ENCODE assay signal across 8 cellular contexts in genomic region chr2:61470122-61470951, GRCh38. TPM values are rescaled to one million over a fixed set of nuclear protein-coding genes. Genes with fewer than 3 reads are reported as not detected.
DNase-seq lines count a peak whose midpoint lies in the region; ATAC-seq and TF ChIP-seq lines count a peak whose summit lies in the region.

No MANE protein-coding gene starts in this region.

- H3K27me3 Mint-ChIP-seq in type B pancreatic cell, result no peaks in the 10 kb centered on the region

- peak overlapping the region; percentile 80 to 99 (median 92) for H3K4me3 ChIP-seq in heart right ventricle

- H3K4me1 Mint-ChIP-seq in type B pancreatic cell (ENCODE audit: unreplicated experiment), result peaks cover 15% of the 10 kb centered on the region

- no peaks in the 10 kb centered on the region for H3K9me3 ChIP-seq in heart right ventricle

- peak overlapping the region; percentile 94 for H3K4me3 Mint-ChIP-seq in type B pancreatic cell

- H3K27me3 ChIP-seq in heart right ventricle, result no peaks in the 10 kb centered on the region

- intact Hi-C loops in heart right ventricle (cut with DNase I), result loop anchor here in 8 of 10 donors (5.0 to 10.0 kb wide), 7 partner anchors 43 to 296 kb away; partner anchors contain the start of gene XPO1 (in 5 of the 8)
- intact Hi-C loops in posterior vena cava (cut with DNase I), result loop anchor here in 1 of 2 donors (10.0 kb wide), 1 partner anchor 286 kb away; no protein-coding TSS in a partner anchor

- peaks cover 7% of the 10 kb centered on the region for H3K36me3 Mint-ChIP-seq in type B pancreatic cell

- H3K4me1 ChIP-seq in heart right ventricle, result peaks cover 0 to 49% (median 35%) of the 10 kb centered on the region in 9 donors

- ATAC-seq in GM21737 (IDR thresholded peaks at IDR 0.05; ENCODE audit: unreplicated experiment) (peak; percentile 29), heart right ventricle (peak; percentile 69 to 86 (median 75))

- H3K36me3 ChIP-seq in heart right ventricle, result peaks cover 0 to 28% (median 0%) of the 10 kb centered on the region in 9 donors

- TF ChIP-seq CTCF in heart right ventricle (IDR thresholded peaks at IDR 0.05) (no peak), type B pancreatic cell (conservative IDR thresholded peaks at IDR 0.05) (no peak)

- peak overlapping the region; percentile 95 for H3K27ac Mint-ChIP-seq in type B pancreatic cell

- no peaks in the 10 kb centered on the region for H3K9me3 Mint-ChIP-seq in type B pancreatic cell

- 1 to 2% methylated on average over 41 to 88 of the region's 94 CpGs for WGBS in heart right ventricle, 2 donors

- H3K27ac ChIP-seq in heart right ventricle, result peak overlapping the region; percentile 96 to 100 (median 99)

- DNase-seq in DMS53 treated with DMSO at 0.1 percent for 48 hours (lab: John Stamatoyannopoulos, UW; ENCODE audit: unreplicated experiment) (peak; percentile 37), LoVo (ENCODE audit: low spot score) (peak; percentile 68), SW 1271 (lab: John Stamatoyannopoulos, UW) (peak; percentile 50 to 85), heart right ventricle (peak; percentile 90), posterior vena cava (ENCODE audit: low spot score) (peak; percentile 95), type B pancreatic cell (ENCODE audit: extremely low spot score, unreplicated experiment) (peak; percentile 86)
- peak; percentile 60 for DNase-seq in activated naive CD8-positive, alpha-beta T cell treated with anti-CD3 and anti-CD28 coated beads, Interleukin-2, amount 50 U/mL, for 16 hours (ENCODE audit: low read depth, low spot score)

RNA-seq across cellular contexts. Expression of gene USP34, which starts 0.6 kb away (rescaled TPM):
- total RNA-seq in heart right ventricle, result 10 to 100 TPM; 46.1 to 75.7 (median 60.8) TPM
- 10 to 100 TPM; 34.3 to 53.6 TPM for polyA plus RNA-seq in heart right ventricle
- total RNA-seq in posterior vena cava, result 100 to 1,000 TPM in 1 of 2 donors, 10 to 100 TPM in 1; 87.4 to 125 TPM
- total RNA-seq in type B pancreatic cell (ENCODE audit: low replicate concordance), result 82.6 and 94.7 TPM in 2 replicates

Comparison
In these comparisons a context has a peak if more than half of its experiments do, and no peak if none do; other contexts are left out.
1. Peak in every context shown above with its lines: DNase-seq, ATAC-seq, H3K4me3 ChIP-seq and H3K27ac ChIP-seq.
2. DNase-seq: peak in every context shown above with its lines; median percentile 95 in posterior vena cava; 90 in heart right ventricle; 86 in type B pancreatic cell; 68 in LoVo; 68 in SW 1271; 60 in activated naive CD8-positive, alpha-beta T cell treated with anti-CD3 and anti-CD28 coated beads, Interleukin-2, amount 50 U/mL, for 16 hours; 37 in DMS53 treated with DMSO at 0.1 percent for 48 hours.